In genomic region chr7:138890782-138891445, GRCh38 we compare ENCODE assay signal across 11 cellular contexts.
DNase-seq lines count a peak whose midpoint lies in the region; ATAC-seq and TF ChIP-seq lines count a peak whose summit lies in the region.
"Had no signal": no experiment of that assay in that cellular context is flagged by ENCODE, and none has a peak within 500 bp of the region (broad histone marks: within the 10 kb centered on the region; RNA-seq: fewer than 3 reads in every experiment).

No MANE protein-coding gene starts in this region.

- H3K36me3 Mint-ChIP-seq in activated naive CD8-positive, alpha-beta T cell treated with anti-CD3 and anti-CD28 coated beads for 36 hours = no peaks in the 10 kb centered on the region

- peak; percentile 18 for DNase-seq in NCI-H1105 treated with DMSO at 0.1 percent for 48 hours (lab: John Stamatoyannopoulos, UW)
- DNase-seq in NCI-H1105 (lab: John Stamatoyannopoulos, UW) = no peak
- DNase-seq in fibroblast of pulmonary artery (ENCODE audit: low read depth) = peak; percentile 30
- DNase-seq in skeletal muscle cell (ENCODE audit: low read depth) = peak; percentile 45
- DNase-seq in stimulated activated CD4-positive, alpha-beta T cell treated with anti-CD3 and anti-CD28 coated beads, Interleukin-1b, Interleukin-23, amount 100 ng/mL, for 48 hours = no peak
- no peak for DNase-seq in activated naive CD8-positive, alpha-beta T cell treated with anti-CD3 and anti-CD28 coated beads for 36 hours
- DNase-seq: NCI-H226 had no signal

- H3K4me3 ChIP-seq in fibroblast of pulmonary artery (replicated peaks; ENCODE audit: low read depth, low read length) (no peak overlapping the region), skeletal muscle cell (ENCODE audit: low read depth, low read length) (no peak overlapping the region)
- H3K4me3 ChIP-seq: GM12878, lung had no signal

- H3K4me3 Mint-ChIP-seq in activated naive CD8-positive, alpha-beta T cell treated with anti-CD3 and anti-CD28 coated beads for 36 hours = no peak overlapping the region

- no peak for TF ChIP-seq CTCF in fibroblast of pulmonary artery (IDR thresholded peaks at IDR 0.05; ENCODE audit: low read length, missing control alignments)

- H3K4me1 Mint-ChIP-seq in activated naive CD8-positive, alpha-beta T cell treated with anti-CD3 and anti-CD28 coated beads for 36 hours = peaks cover 11% of the 10 kb centered on the region

- H3K9me3 Mint-ChIP-seq in activated naive CD8-positive, alpha-beta T cell treated with anti-CD3 and anti-CD28 coated beads for 36 hours = no peaks in the 10 kb centered on the region

- H3K27me3 Mint-ChIP-seq in activated naive CD8-positive, alpha-beta T cell treated with anti-CD3 and anti-CD28 coated beads for 36 hours = no peaks in the 10 kb centered on the region

- H3K27ac Mint-ChIP-seq in activated naive CD8-positive, alpha-beta T cell treated with anti-CD3 and anti-CD28 coated beads for 36 hours = no peak overlapping the region

- ATAC-seq in HG03432 (IDR thresholded peaks at IDR 0.05; ENCODE audit: unreplicated experiment) = no peak
- ATAC-seq: GM12878 had no signal

TF ChIP-seq in PFSK-1, 5 proteins besides CTCF, POLR2A, EP300 and RAD21:
- TF ChIP-seq FOXP2 (optimal IDR thresholded peaks at IDR 0.05; ENCODE audit: borderline replicate concordance, extremely low read depth, extremely low read length, insufficient read depth) = peak; percentile 41
- 0 out of 2 replicates have a peak, but pooled peaks have one; percentile 61 for TF ChIP-seq SIN3A (IDR thresholded peaks at IDR 0.05; ENCODE audit: borderline replicate concordance, insufficient read depth, low read length)
- TF ChIP-seq TAF1 (IDR thresholded peaks at IDR 0.05; ENCODE audit: borderline replicate concordance, insufficient read depth, low read length) = no peak; the same call in 1 of the 2 replicates
- TF ChIP-seq POLR2AphosphoS5 (IDR thresholded peaks at IDR 0.05; ENCODE audit: low read depth, low read length) = no peak
- TF ChIP-seq REST (IDR thresholded peaks at IDR 0.05; ENCODE audit: insufficient read depth in 1 of 2, low read depth in 2 of 2, low read length in 2 of 2) = peak in 1 of 2 experiments; percentile 54; a peak in 1 of 4 replicates

Comparison
In these comparisons a context has a peak if more than half of its experiments do, and no peak if none do; other contexts are left out.
1. DNase-seq: peak in NCI-H1105 treated with DMSO at 0.1 percent for 48 hours (single experiment), fibroblast of pulmonary artery (single experiment) and skeletal muscle cell (single experiment); none in NCI-H1105 (single experiment), stimulated activated CD4-positive, alpha-beta T cell treated with anti-CD3 and anti-CD28 coated beads, Interleukin-1b, Interleukin-23, amount 100 ng/mL, for 48 hours (single experiment) and activated naive CD8-positive, alpha-beta T cell treated with anti-CD3 and anti-CD28 coated beads for 36 hours (single experiment).